Comparison of ENCODE assay signal across 7 cellular contexts in the genomic region with DNA sequence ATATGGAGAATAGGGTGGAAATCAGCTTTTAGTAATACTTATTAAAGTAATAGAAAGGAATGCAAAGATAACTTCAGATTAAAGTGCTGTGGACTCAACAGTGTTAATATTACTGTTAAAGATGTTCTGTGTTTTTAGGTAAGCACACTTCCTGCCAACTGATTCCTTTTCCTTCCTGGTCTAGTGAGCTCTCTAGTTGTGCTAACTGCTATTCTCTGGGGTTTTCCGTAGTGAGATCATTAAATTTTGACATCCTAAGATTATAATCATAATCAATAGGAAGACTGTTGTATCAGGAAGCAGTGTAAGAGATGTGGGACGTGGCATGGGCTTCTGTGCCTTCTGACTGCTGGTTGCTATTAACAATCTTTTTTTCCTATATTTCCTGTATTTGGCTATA. TPM values are rescaled to one million over a fixed set of nuclear protein-coding genes. Genes with fewer than 3 reads are reported as not detected.
A peak's percentile ranks its signal among the peaks of the same experiment; 100 is the strongest.
DNase-seq lines count a peak whose midpoint lies in the region; ATAC-seq and TF ChIP-seq lines count a peak whose summit lies in the region.

No MANE protein-coding gene starts in this region.

- ATAC-seq in RWPE2 (ENCODE audit: low read depth), result no peak
- no peak for ATAC-seq in GM21390 (IDR thresholded peaks at IDR 0.05; ENCODE audit: unreplicated experiment)

- no peaks in the 10 kb centered on the region for H3K9me3 ChIP-seq in GM23248 (ENCODE audit: low read depth)
- H3K9me3 ChIP-seq in RWPE2 (ENCODE audit: severe bottlenecking), result no peaks in the 10 kb centered on the region

- in situ Hi-C loops in GM23248 (cut with MboI), result no loop called here

- H3K9me2 ChIP-seq in GM23248 (ENCODE audit: insufficient read depth), result no peaks in the 10 kb centered on the region

- TF ChIP-seq CTCF in RWPE2 (IDR thresholded peaks at IDR 0.05; ENCODE audit: poor library complexity, severe bottlenecking) (no peak), endothelial cell (IDR thresholded peaks at IDR 0.05; ENCODE audit: unreplicated experiment) (no peak)

- 0 out of 2 replicates have a peak, but pooled peaks cover 3% of the 10 kb centered on the region for H3F3A ChIP-seq in GM23248 (ENCODE audit: insufficient read depth)

- peak overlapping the region; percentile 98 for H3K27ac Mint-ChIP-seq in endothelial cell (ENCODE audit: unreplicated experiment)

- H3K27me3 ChIP-seq in GM23248 (replicated peaks; ENCODE audit: insufficient read depth) (no peaks in the 10 kb centered on the region), RWPE2 (ENCODE audit: insufficient read depth, poor library complexity, severe bottlenecking) (no peaks in the 10 kb centered on the region)

- peaks cover 24% of the 10 kb centered on the region for H3K4me1 Mint-ChIP-seq in endothelial cell (ENCODE audit: unreplicated experiment)

- H3K36me3 Mint-ChIP-seq in endothelial cell (ENCODE audit: low read depth, unreplicated experiment), result peaks cover 8% of the 10 kb centered on the region

- H3K4me1 ChIP-seq in GM23248 (ENCODE audit: insufficient read depth) (peaks cover 11% of the 10 kb centered on the region), RWPE2 (ENCODE audit: insufficient read depth, poor library complexity, severe bottlenecking) (peaks cover 18% of the 10 kb centered on the region)

- peaks cover 65% of the 10 kb centered on the region for H3K79me2 ChIP-seq in GM23248 (ENCODE audit: insufficient read depth)

- H3K4me3 ChIP-seq in GM23248, result peak overlapping the region; percentile 91
- no peak overlapping the region for H3K4me3 ChIP-seq in RWPE2 (ENCODE audit: severe bottlenecking)

- no peaks in the 10 kb centered on the region for H3K36me3 ChIP-seq in GM23248 (ENCODE audit: low read depth)
- H3K36me3 ChIP-seq in RWPE2 (ENCODE audit: low read depth), result no peaks in the 10 kb centered on the region

- peak overlapping the region; percentile 98 for H3K9ac ChIP-seq in GM23248

- H3K9me3 Mint-ChIP-seq in endothelial cell (ENCODE audit: unreplicated experiment), result no peaks in the 10 kb centered on the region

- peak overlapping the region; percentile 87 for H3K4me3 Mint-ChIP-seq in endothelial cell (ENCODE audit: unreplicated experiment)

- H3K27ac ChIP-seq in GM23248 (peak overlapping the region; percentile 77), RWPE2 (ENCODE audit: poor library complexity, severe bottlenecking) (peak overlapping the region; percentile 56)

- 55 to 72% methylated on average over 2 of the region's 2 CpGs for WGBS in GM23248 (ENCODE audit: low coverage in 1 of 2, low lambda C conversion rate in 2 of 2, missing lambda C conversion rate in 2 of 2), 2 experiments

- peak overlapping the region; percentile 98 for H3K4me2 ChIP-seq in GM23248 (ENCODE audit: unreplicated experiment)

- DNase-seq in GM23248, result peak; percentile 29
- no peak for DNase-seq in RWPE2 (ENCODE audit: low spot score)
- DNase-seq in endothelial cell (ENCODE audit: low spot score), result no peak
- DNase-seq in pulmonary artery endothelial cell (ENCODE audit: low read depth, low spot score), result peak; percentile 69
- DNase-seq in GM19240 (ENCODE audit: insufficient read length, low spot score), result no peak
- DNase-seq in ureter (ENCODE audit: low spot score), result no peak

- H3K27me3 Mint-ChIP-seq in endothelial cell (ENCODE audit: unreplicated experiment), result peaks cover 8% of the 10 kb centered on the region

- no peaks in the 10 kb centered on the region for H4K20me1 ChIP-seq in GM23248 (ENCODE audit: insufficient read depth)

- peak overlapping the region; percentile 22; the same call in 1 of the 2 replicates for H2AFZ ChIP-seq in GM23248

RNA-seq across cellular contexts. Expression of a gene that starts 1.2 kb away (rescaled TPM):
- 1.2 and 4.6 TPM in 2 replicates for total RNA-seq in GM23248 (2014; rRNA removed; shearing (Covaris generic))
- polyA plus RNA-seq in GM23248 (2016; fragmentation: Nextera tagmentation; extraction: Ambion mirVana), result 4.4 and 6.5 TPM in 2 replicates
- total RNA-seq in endothelial cell (ENCODE audit: unreplicated experiment), result 5.4 TPM
- 8.8 and 15.5 TPM in 2 replicates for total RNA-seq in pulmonary artery endothelial cell
- total RNA-seq in ureter, result 1.2 TPM

RNA-seq across cellular contexts. Expression of a gene that starts 1.6 kb away (rescaled TPM):
- total RNA-seq in GM23248 (2014; rRNA removed; shearing (Covaris generic)), result 5.0 and 12.1 TPM in 2 replicates
- 7.4 and 8.3 TPM in 2 replicates for polyA plus RNA-seq in GM23248 (2016; fragmentation: Nextera tagmentation; extraction: Ambion mirVana)
- total RNA-seq in endothelial cell (ENCODE audit: unreplicated experiment), result 11.8 TPM
- total RNA-seq in pulmonary artery endothelial cell, result 6.9 and 12.4 TPM in 2 replicates
- total RNA-seq in ureter, result 12.5 TPM

Comparison
In these comparisons a context has a peak if more than half of its experiments do, and no peak if none do; other contexts are left out.
1. DNase-seq: peak in GM23248 (single experiment) and pulmonary artery endothelial cell (single experiment); none in RWPE2 (single experiment), endothelial cell (single experiment), GM19240 (single experiment) and ureter (single experiment).